In genomic region chr2:108583903-108584520, GRCh38 we compare ENCODE assay signal across 9 cellular contexts. TPM values are rescaled to one million over a fixed set of nuclear protein-coding genes. Genes with fewer than 3 reads are reported as not detected.
DNase-seq lines count a peak whose midpoint lies in the region; ATAC-seq and TF ChIP-seq lines count a peak whose summit lies in the region.
"Had no signal": no experiment of that assay in that cellular context is flagged by ENCODE, and none has a peak within 500 bp of the region (broad histone marks: within the 10 kb centered on the region; RNA-seq: fewer than 3 reads in every experiment).

No MANE protein-coding gene starts in this region.

- intact Hi-C loops in Caco-2 (cut with micrococcal nuclease; ENCODE audit: unreplicated experiment), result loop anchor here (1.0 kb wide), 7 partner anchors 50 to 369 kb away; partner anchors contain the start of genes GCC2 and LIMS1

- H3K36me3 Mint-ChIP-seq in Caco-2 (ENCODE audit: insufficient read depth, unreplicated experiment) (peaks cover 5% of the 10 kb centered on the region), naive B cell (no peaks in the 10 kb centered on the region)
- H3K36me3 Mint-ChIP-seq: activated naive CD8-positive, alpha-beta T cell had no signal

- H3K9me3 ChIP-seq in Caco-2, result no peaks in the 10 kb centered on the region

- peak; percentile 82 to 83 for TF ChIP-seq CTCF in Caco-2 (IDR thresholded peaks at IDR 0.05; ENCODE audit: insufficient read depth in 1 of 2, low read depth in 1 of 2, low read length in 1 of 2, severe bottlenecking in 1 of 2, unreplicated experiment in 1 of 2)
- peak; percentile 85 for TF ChIP-seq CTCF in epithelial cell of proximal tubule (conservative IDR thresholded peaks at IDR 0.05; ENCODE audit: low read depth, low read length)

- DNase-seq in Caco-2 (peak; percentile 71 to 80), NCI-H774 (lab: John Stamatoyannopoulos, UW) (peak; percentile 58), epithelial cell of proximal tubule (ENCODE audit: low read depth) (no peak), naive B cell (peak; percentile 43), stromal cell of bone marrow (ENCODE audit: low read depth) (peak; percentile 72)
- DNase-seq in activated CD8-positive, alpha-beta memory T cell treated with anti-CD3 and anti-CD28 coated beads for 24 hours, result peak; percentile 67

- H3K27me3 Mint-ChIP-seq in Caco-2 (ENCODE audit: insufficient read depth, unreplicated experiment) (no peaks in the 10 kb centered on the region), naive B cell (no peaks in the 10 kb centered on the region)
- H3K27me3 Mint-ChIP-seq: activated naive CD8-positive, alpha-beta T cell had no signal

- H3K4me1 Mint-ChIP-seq in Caco-2 (ENCODE audit: low read depth, unreplicated experiment) (peaks cover 33% of the 10 kb centered on the region), naive B cell (peaks cover 33 to 41% (median 39%) of the 10 kb centered on the region in 3 donors)

- H3K4me3 ChIP-seq in Caco-2 (ENCODE audit: low read depth, low read length), result no peak overlapping the region
- no peak overlapping the region for H3K4me3 ChIP-seq in epithelial cell of proximal tubule (ENCODE audit: low read depth, low read length)

- peak; percentile 79 for ATAC-seq in GM19452 (IDR thresholded peaks at IDR 0.05; ENCODE audit: unreplicated experiment)
- peak; percentile 72 for ATAC-seq in HG03521 (IDR thresholded peaks at IDR 0.05; ENCODE audit: unreplicated experiment)
- ATAC-seq in naive B cell (ENCODE audit: low read depth in 2 of 2), result peak; percentile 64 to 86

- H3K36me3 ChIP-seq in Caco-2 (ENCODE audit: control insufficient read depth, insufficient read depth, low read length), result no peaks in the 10 kb centered on the region

- no peak overlapping the region for H3K4me3 Mint-ChIP-seq in Caco-2 (ENCODE audit: unreplicated experiment)
- H3K4me3 Mint-ChIP-seq in naive B cell, result no peak overlapping the region
- H3K4me3 Mint-ChIP-seq: activated naive CD8-positive, alpha-beta T cell had no signal

- CTCF ChIA-PET in Caco-2 (lab: Charles Lee), result interaction anchor here (0.6 to 1.6 kb wide), 10 partner anchors 9 to 230 kb away, joined by 3 to 16 read pairs (median 4); partner anchors contain the start of genes GCC2 and LIMS1

- no TSS peak for BruUV-seq in Caco-2 (replicated peaks; lab: Mats Ljungman, UMichigan)

- H3K27me3 ChIP-seq in Caco-2 (replicated peaks; ENCODE audit: control insufficient read depth, insufficient read depth, low read length), result no peaks in the 10 kb centered on the region

- H3K9me3 Mint-ChIP-seq in Caco-2 (ENCODE audit: unreplicated experiment) (no peaks in the 10 kb centered on the region), naive B cell (no peaks in the 10 kb centered on the region)

- POLR2A ChIA-PET in Caco-2 (lab: Charles Lee), result no interaction called here

- H3K4me1 ChIP-seq in Caco-2, result peaks cover 12% of the 10 kb centered on the region; the same call in 1 of the 2 replicates

- H3K27ac Mint-ChIP-seq in Caco-2 (ENCODE audit: unreplicated experiment) (no peak overlapping the region), naive B cell (peak overlapping the region in 2 of 6 donors; percentile 61 to 78)
- H3K27ac Mint-ChIP-seq: activated naive CD8-positive, alpha-beta T cell had no signal

RNA-seq across cellular contexts. Expression of gene LIMS1, which starts 49.7 kb away (rescaled TPM):
- total RNA-seq in Caco-2 (2022) (67.2 and 75.2 TPM in 2 replicates), epithelial cell of proximal tubule (58.3 and 95.4 TPM in 2 replicates)
- 10 to 100 TPM; 24.9 to 47.8 (median 33.2) TPM for polyA plus RNA-seq in naive B cell (ENCODE audit: low read depth in 6 of 6)
